17 cellular contexts compared by ENCODE assay signal in genomic region chr10:88979603-88980002, GRCh38. TPM values are rescaled to one million over a fixed set of nuclear protein-coding genes. Genes with fewer than 3 reads are reported as not detected.
DNase-seq lines count a peak whose midpoint lies in the region; ATAC-seq and TF ChIP-seq lines count a peak whose summit lies in the region.
"Had no signal": no experiment of that assay in that cellular context is flagged by ENCODE, and none has a peak within 500 bp of the region (broad histone marks: within the 10 kb centered on the region; RNA-seq: fewer than 3 reads in every experiment).

No MANE protein-coding gene starts in this region.

- no peak for ATAC-seq in heart left ventricle
- no peak for ATAC-seq in left ventricle myocardium superior
- no peak for ATAC-seq in gastrocnemius medialis
- no peak for ATAC-seq in HG03139 (IDR thresholded peaks at IDR 0.05; ENCODE audit: unreplicated experiment)
- ATAC-seq: activated CD4-positive, alpha-beta T cell treated with anti-CD3 and anti-CD28 coated beads for 36 hours; stimulated activated naive CD8-positive, alpha-beta T cell treated with anti-CD3 and anti-CD28 coated beads, Interleukin-15, amount 100 ng/mL, for 72 hours had no signal

- intact Hi-C loops in heart left ventricle (cut with DNase I) (no loop called here), left ventricle myocardium superior (cut with micrococcal nuclease) (no loop called here), gastrocnemius medialis (cut with DNase I; ENCODE audit: low total_unique reads) (no loop called here), uterus (cut with DNase I; ENCODE audit: low total_unique reads) (no loop called here)

- H3K27ac ChIP-seq in heart left ventricle (peak overlapping the region in 11 of 12 donors; percentile 15 to 78 (median 64)), fibroblast of lung (ENCODE audit: insufficient read depth, low read length) (no peak overlapping the region), gastrocnemius medialis (peak overlapping the region; percentile 15 to 63 (median 52)), uterus (peak overlapping the region; percentile 83 to 99)
- H3K27ac ChIP-seq: 22Rv1, HL-60, SJSA1 had no signal

- peaks cover 5% of the 10 kb centered on the region for H3K79me2 ChIP-seq in fibroblast of lung (ENCODE audit: control insufficient read depth, insufficient read depth, low read length)

- H3K9me3 ChIP-seq in heart left ventricle (no peaks in the 10 kb centered on the region), fibroblast of lung (ENCODE audit: control insufficient read depth, insufficient read depth, low read depth, low read length) (no peaks in the 10 kb centered on the region), gastrocnemius medialis (no peaks in the 10 kb centered on the region), uterus (no peaks in the 10 kb centered on the region)
- H3K9me3 ChIP-seq: SJSA1 had no signal

- in situ Hi-C loops in gastrocnemius medialis (cut with MboI; ENCODE audit: low sequenced_read_pairs in 4 of 4), result loop anchor here (5.0 to 10.0 kb wide), 3 partner anchors 42 to 142 kb away; no protein-coding TSS in a partner anchor

- TF ChIP-seq POLR2A in heart left ventricle (IDR thresholded peaks at IDR 0.05) (no peak), gastrocnemius medialis (IDR thresholded peaks at IDR 0.05) (no peak), uterus (IDR thresholded peaks at IDR 0.05) (no peak)

- H4K20me1 ChIP-seq in fibroblast of lung (ENCODE audit: control insufficient read depth, extremely low read depth, insufficient read depth, low read length), result no peaks in the 10 kb centered on the region

- no peak overlapping the region for H3K9ac ChIP-seq in fibroblast of lung (ENCODE audit: insufficient read depth, low read length)

- H3K4me1 ChIP-seq in heart left ventricle, result peaks cover 0 to 64% (median 21%) of the 10 kb centered on the region in 12 donors
- peaks cover 23% of the 10 kb centered on the region for H3K4me1 ChIP-seq in fibroblast of lung (ENCODE audit: control insufficient read depth, extremely low read depth, insufficient read depth, low read length)
- peaks cover 4 to 21% of the 10 kb centered on the region in 2 donors for H3K4me1 ChIP-seq in gastrocnemius medialis
- peaks cover 10 to 30% of the 10 kb centered on the region in 2 donors for H3K4me1 ChIP-seq in uterus

- DNase-seq in heart left ventricle (no peak), left ventricle myocardium superior (no peak), fibroblast of lung (ENCODE audit: low read depth in 2 of 2) (no peak), gastrocnemius medialis (no peak), uterus (no peak), NCI-H187 treated with DMSO at 0.1 percent for 48 hours (lab: John Stamatoyannopoulos, UW) (no peak), mesenteric fat pad (ENCODE audit: low spot score) (no peak)
- DNase-seq: activated CD4-positive, alpha-beta T cell treated with anti-CD3 and anti-CD28 coated beads for 36 hours; activated gamma-delta T cell; NCI-H2107; NCI-H524 treated with DMSO at 0.1 percent for 48 hours; stimulated activated CD4-positive, alpha-beta T cell treated with anti-CD3 and anti-CD28 coated beads, Interleukin-1b, Interleukin-23, amount 100 ng/mL, for 48 hours; stimulated activated naive CD8-positive, alpha-beta T cell treated with anti-CD3 and anti-CD28 coated beads, Interleukin-15, amount 100 ng/mL, for 72 hours had no signal

- no peaks in the 10 kb centered on the region for H3K36me3 ChIP-seq in heart left ventricle
- H3K36me3 ChIP-seq in fibroblast of lung (ENCODE audit: control insufficient read depth, insufficient read depth, low read length), result no peaks in the 10 kb centered on the region
- H3K36me3 ChIP-seq in gastrocnemius medialis, result no peaks in the 10 kb centered on the region
- H3K36me3 ChIP-seq in uterus, result no peaks in the 10 kb centered on the region
- H3K36me3 ChIP-seq: SJSA1 had no signal

- 76 to 83% (median 80%) methylated on average over 4 of the region's 4 CpGs for WGBS in heart left ventricle, 4 donors

- peak overlapping the region; percentile 41 for H3K4me2 ChIP-seq in fibroblast of lung (ENCODE audit: extremely low read depth, insufficient read depth, low read length)

- no peak for TF ChIP-seq CTCF in heart left ventricle (IDR thresholded peaks at IDR 0.05)
- TF ChIP-seq CTCF in fibroblast of lung (conservative IDR thresholded peaks at IDR 0.05 in 1 of 2, IDR thresholded peaks at IDR 0.05 in 1 of 2; ENCODE audit: low read depth in 1 of 2, low read length in 2 of 2), result no peak
- no peak for TF ChIP-seq CTCF in gastrocnemius medialis (IDR thresholded peaks at IDR 0.05 in 4 of 5, conservative IDR thresholded peaks at IDR 0.05 in 1 of 5)
- no peak for TF ChIP-seq CTCF in uterus (IDR thresholded peaks at IDR 0.05)

- no peaks in the 10 kb centered on the region for H3K27me3 ChIP-seq in heart left ventricle
- no peaks in the 10 kb centered on the region for H3K27me3 ChIP-seq in fibroblast of lung (ENCODE audit: control insufficient read depth, insufficient read depth, low read length)
- H3K27me3 ChIP-seq in gastrocnemius medialis, result no peaks in the 10 kb centered on the region
- H3K27me3 ChIP-seq in uterus, result no peaks in the 10 kb centered on the region
- H3K27me3 ChIP-seq: SJSA1 had no signal

- H3K4me3 ChIP-seq in heart left ventricle (no peak overlapping the region), fibroblast of lung (replicated peaks in 1 of 4; ENCODE audit: control extremely low read depth in 1 of 4, insufficient read depth in 1 of 4, low read depth in 3 of 4, low read length in 4 of 4) (no peak overlapping the region), gastrocnemius medialis (no peak overlapping the region), uterus (no peak overlapping the region)
- H3K4me3 ChIP-seq: SJSA1 had no signal

- H2AFZ ChIP-seq in fibroblast of lung (ENCODE audit: low read length), result no peak overlapping the region

RNA-seq across cellular contexts. Expression of gene FAS, which starts 11.0 kb away (rescaled TPM):
- total RNA-seq in heart left ventricle, result 10 to 100 TPM in 2 of 9 donors, 1 to 10 TPM in 7; 2.6 to 15.6 (median 5.1) TPM
- 1 to 10 TPM; 1.6 to 3.2 TPM for polyA plus RNA-seq in heart left ventricle
- 4.0 TPM for total RNA-seq in left ventricle myocardium superior
- 95.8 and 124 TPM in 2 replicates for total RNA-seq in fibroblast of lung
- polyA plus RNA-seq in fibroblast of lung, result 67.2 and 77.8 TPM in 2 replicates
- polyA plus RNA-seq in fibroblast of lung (2012), result 36.8 and 37.9 TPM in 2 replicates
- 5.5 and 9.1 TPM in 2 replicates for polyA minus RNA-seq in fibroblast of lung (ENCODE audit: low replicate concordance)
- 1 to 10 TPM; 2.7 to 5.9 (median 4.9) TPM for total RNA-seq in gastrocnemius medialis
- total RNA-seq in uterus, result 100 to 1,000 TPM in 1 of 4 donors, 10 to 100 TPM in 3; 14.4 to 133 (median 48.7) TPM
- 10.4 TPM for total RNA-seq in mesenteric fat pad

RNA-seq across cellular contexts. Expression of gene ACTA2, which starts 27.0 kb away (rescaled TPM):
- total RNA-seq in heart left ventricle (100 to 1,000 TPM in 4 of 9 donors, 10 to 100 TPM in 5; 70.9 to 244 (median 86.7) TPM), left ventricle myocardium superior (53.5 TPM), fibroblast of lung (78.4 and 78.6 TPM in 2 replicates), gastrocnemius medialis (100 to 1,000 TPM in 1 of 4 donors, 10 to 100 TPM in 3; 23.4 to 119 (median 74.2) TPM), uterus (1,000 to 10,000 TPM; 2,685 to 5,347 (median 3,837) TPM), mesenteric fat pad (204 TPM)
- polyA plus RNA-seq in heart left ventricle (100 to 1,000 TPM; 110 to 122 TPM), fibroblast of lung (237 and 2,788 TPM in 2 replicates)
- polyA plus RNA-seq in fibroblast of lung (2012), result 206 and 2,024 TPM in 2 replicates
- 291 and 2,169 TPM in 2 replicates for polyA minus RNA-seq in fibroblast of lung (ENCODE audit: low replicate concordance)

Comparison
In these comparisons a context has a peak if more than half of its experiments do, and no peak if none do; other contexts are left out.
1. RNA of gene ACTA2, which starts 27.0 kb away (total RNA-seq): 2,685 to 5,347 TPM in uterus; 204 TPM in mesenteric fat pad (single experiment), 70.9 to 244 TPM in heart left ventricle, 23.4 to 119 TPM in gastrocnemius medialis, 78.4 to 78.6 TPM in fibroblast of lung and 53.5 TPM in left ventricle myocardium superior (single experiment); every median in the first group is over 10 times any median in the second.